1 cellular context compared by ENCODE assay signal in genomic region chr6:43886717-43887339, GRCh38.
TF ChIP-seq lines count a peak whose summit lies in the region.

No MANE protein-coding gene starts in this region.

TF ChIP-seq in K562, 482 proteins besides CTCF, POLR2A, EP300 and RAD21 (continued from another document):
- TF ChIP-seq ARID4B (CRISPR knock-in tag; IDR thresholded peaks at IDR 0.05), result 0 out of 2 replicates have a peak, but pooled peaks have one; percentile 21
